8 cellular contexts compared by ENCODE assay signal in the genomic region with DNA sequence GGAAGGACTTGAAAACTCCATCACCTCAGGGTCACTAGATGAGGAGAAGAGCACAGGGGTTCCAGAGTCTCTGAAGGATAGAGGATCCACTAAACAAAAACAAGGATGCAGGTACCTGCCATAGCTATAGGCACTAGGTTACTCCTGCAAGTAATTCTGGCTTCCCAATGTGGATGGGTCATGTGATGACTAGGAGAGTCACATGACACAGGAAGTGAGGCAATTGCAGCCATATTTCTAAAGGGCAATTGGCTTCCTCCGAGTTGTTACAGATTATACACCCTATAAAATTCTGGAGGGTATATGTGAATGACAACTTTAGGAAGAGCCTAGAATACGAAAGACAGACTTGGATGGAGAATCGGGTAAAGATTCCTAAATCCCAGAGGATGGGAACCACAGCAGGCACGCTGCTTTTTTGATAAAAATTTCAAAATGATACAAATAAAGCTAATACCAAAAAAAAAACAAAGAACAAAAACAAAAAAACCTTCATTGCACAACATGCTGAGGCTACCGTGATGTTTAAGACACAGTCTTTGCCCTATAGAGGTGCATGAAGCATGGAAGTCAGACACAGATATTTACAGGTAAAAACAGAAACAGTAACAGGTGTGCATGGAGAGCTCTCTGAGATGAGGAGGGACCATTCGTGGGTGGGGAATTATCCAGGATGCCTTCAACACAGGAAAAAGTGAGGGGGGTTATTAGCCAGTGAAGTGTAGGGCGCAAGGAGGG. TPM values are rescaled to one million over a fixed set of nuclear protein-coding genes. Genes with fewer than 3 reads are reported as not detected.
DNase-seq lines count a peak whose midpoint lies in the region; ATAC-seq and TF ChIP-seq lines count a peak whose summit lies in the region.

No MANE protein-coding gene starts in this region.

- DNase-seq in activated CD4-positive, alpha-beta T cell treated with anti-CD3 and anti-CD28 coated beads for 48 hours = peak; percentile 38
- DNase-seq in activated CD4-positive, alpha-beta T cell treated with anti-CD3 and anti-CD28 coated beads, Interleukin-2, amount 50 U/mL, for 48 hours = no peak
- peak; percentile 82 for DNase-seq in NCI-H2196 (lab: John Stamatoyannopoulos, UW; ENCODE audit: unreplicated experiment)
- DNase-seq in ascending aorta (ENCODE audit: low spot score in 2 of 2) = no peak
- peak; percentile 70 for DNase-seq in hepatocyte (ENCODE audit: low spot score)
- DNase-seq in gastrocnemius medialis = peak in 1 of 2 donors; percentile 40

- WGBS in hepatocyte (ENCODE audit: low lambda C conversion rate, missing lambda C conversion rate) = 58% methylated on average over 7 of the region's 7 CpGs

- H3K9me2 ChIP-seq in hepatocyte (replicated peaks; ENCODE audit: insufficient read depth) = no peaks in the 10 kb centered on the region

- intact Hi-C loops in ascending aorta (cut with DNase I) = no loop called here
- intact Hi-C loops in gastrocnemius medialis (cut with DNase I; ENCODE audit: low total_unique reads) = loop anchor here (1.0 kb wide), 1 partner anchor 22 kb away; a partner anchor contains a TSS

- H4K20me1 ChIP-seq in hepatocyte (ENCODE audit: insufficient read depth, poor library complexity, severe bottlenecking) = no peaks in the 10 kb centered on the region

- H3K36me3 ChIP-seq in ascending aorta (peaks cover 5% of the 10 kb centered on the region in 2 donors), hepatocyte (replicated peaks; ENCODE audit: insufficient read depth, low read depth) (no peaks in the 10 kb centered on the region), gastrocnemius medialis (no peaks in the 10 kb centered on the region)

- peak overlapping the region; percentile 63 for H3K4me2 ChIP-seq in hepatocyte

- H2AFZ ChIP-seq in hepatocyte = peak overlapping the region; percentile 57

- H3K4me3 ChIP-seq in ascending aorta (peak overlapping the region; percentile 3 to 38), hepatocyte (no peak overlapping the region), gastrocnemius medialis (peak overlapping the region; percentile 1 to 39 (median 13))

- H3K27ac ChIP-seq in ascending aorta (no peak overlapping the region), hepatocyte (peak overlapping the region; percentile 82), gastrocnemius medialis (peak overlapping the region in 1 of 4 donors; percentile 18)

- peak; percentile 77 to 80 for ATAC-seq in gastrocnemius medialis
- no peak for ATAC-seq in GM18505 (IDR thresholded peaks at IDR 0.05; ENCODE audit: unreplicated experiment)
- ATAC-seq in HG03135 (IDR thresholded peaks at IDR 0.05; ENCODE audit: unreplicated experiment) = no peak

- H3K4me1 ChIP-seq in ascending aorta (peaks cover 0 to 7% of the 10 kb centered on the region in 2 donors), hepatocyte (ENCODE audit: insufficient read depth) (peaks cover 4% of the 10 kb centered on the region), gastrocnemius medialis (no peaks in the 10 kb centered on the region)

- TF ChIP-seq CTCF in ascending aorta (IDR thresholded peaks at IDR 0.05) = no peak
- no peak for TF ChIP-seq CTCF in hepatocyte (IDR thresholded peaks at IDR 0.05; ENCODE audit: poor library complexity)
- no peak for TF ChIP-seq CTCF in gastrocnemius medialis (IDR thresholded peaks at IDR 0.05 in 4 of 5, conservative IDR thresholded peaks at IDR 0.05 in 1 of 5)

- in situ Hi-C loops in gastrocnemius medialis (cut with MboI; ENCODE audit: low sequenced_read_pairs in 4 of 4) = no loop called here

- H3K9me3 ChIP-seq in ascending aorta (no peaks in the 10 kb centered on the region), hepatocyte (ENCODE audit: low read depth) (no peaks in the 10 kb centered on the region), gastrocnemius medialis (no peaks in the 10 kb centered on the region)

- H3K79me2 ChIP-seq in hepatocyte = no peaks in the 10 kb centered on the region

- H3K27me3 ChIP-seq in ascending aorta (no peaks in the 10 kb centered on the region), hepatocyte (no peaks in the 10 kb centered on the region), gastrocnemius medialis (no peaks in the 10 kb centered on the region)

- TF ChIP-seq POLR2A in gastrocnemius medialis (IDR thresholded peaks at IDR 0.05) = no peak
- TF ChIP-seq POLR2A in GM18505 (IDR thresholded peaks at IDR 0.05; ENCODE audit: borderline replicate concordance, extremely low read depth, insufficient read depth, insufficient read length) = no peak

RNA-seq across cellular contexts. Expression of gene MTX1, which starts 10.5 kb away (rescaled TPM):
- 23.9 TPM for total RNA-seq in ascending aorta
- 42.1 and 49.4 TPM in 2 replicates for total RNA-seq in hepatocyte
- 78.2 and 82.0 TPM in 2 replicates for polyA plus RNA-seq in hepatocyte
- 10 to 100 TPM; 14.4 to 26.9 (median 24.6) TPM for total RNA-seq in gastrocnemius medialis

RNA-seq across cellular contexts. Expression of gene THBS3, which starts 11.3 kb away (rescaled TPM):
- total RNA-seq in ascending aorta = 40.3 TPM
- 19.8 and 20.3 TPM in 2 replicates for total RNA-seq in hepatocyte
- polyA plus RNA-seq in hepatocyte = 39.9 and 41.6 TPM in 2 replicates
- 1 to 10 TPM; 1.5 to 4.6 (median 3.3) TPM for total RNA-seq in gastrocnemius medialis

RNA-seq across cellular contexts. Expression of gene ENTREP3, which starts 36.3 kb away (rescaled TPM):
- total RNA-seq in ascending aorta (34.5 TPM), hepatocyte (8.1 and 8.8 TPM in 2 replicates), gastrocnemius medialis (10 to 100 TPM in 3 of 4 donors, 1 to 10 TPM in 1; 7.9 to 22.3 (median 18.8) TPM)
- polyA plus RNA-seq in hepatocyte = 26.0 and 27.1 TPM in 2 replicates

RNA-seq across cellular contexts. Expression of gene SCAMP3, which starts 43.1 kb away (rescaled TPM):
- total RNA-seq in ascending aorta (63.6 TPM), hepatocyte (45.0 and 45.7 TPM in 2 replicates), gastrocnemius medialis (100 to 1,000 TPM in 1 of 4 donors, 10 to 100 TPM in 3; 60.0 to 108 (median 79.3) TPM)
- polyA plus RNA-seq in hepatocyte = 114 and 131 TPM in 2 replicates

RNA-seq across cellular contexts. Expression of gene TRIM46, which starts 45.4 kb away (rescaled TPM):
- not detected for total RNA-seq in ascending aorta
- total RNA-seq in hepatocyte = 1.1 and 1.2 TPM in 2 replicates
- polyA plus RNA-seq in hepatocyte = 1.9 and 2.1 TPM in 2 replicates
- not detected for total RNA-seq in gastrocnemius medialis

Comparison
In these comparisons a context has a peak if more than half of its experiments do, and no peak if none do; other contexts are left out.
1. DNase-seq: peak in activated CD4-positive, alpha-beta T cell treated with anti-CD3 and anti-CD28 coated beads for 48 hours (single experiment), NCI-H2196 (single experiment) and hepatocyte (single experiment); none in activated CD4-positive, alpha-beta T cell treated with anti-CD3 and anti-CD28 coated beads, Interleukin-2, amount 50 U/mL, for 48 hours (0 of 2) and ascending aorta (0 of 2).
2. ATAC-seq: peak in gastrocnemius medialis (2 of 2); none in GM18505 (single experiment) and HG03135 (single experiment).